ENCODE assay signal across 19 cellular contexts in the genomic region with DNA sequence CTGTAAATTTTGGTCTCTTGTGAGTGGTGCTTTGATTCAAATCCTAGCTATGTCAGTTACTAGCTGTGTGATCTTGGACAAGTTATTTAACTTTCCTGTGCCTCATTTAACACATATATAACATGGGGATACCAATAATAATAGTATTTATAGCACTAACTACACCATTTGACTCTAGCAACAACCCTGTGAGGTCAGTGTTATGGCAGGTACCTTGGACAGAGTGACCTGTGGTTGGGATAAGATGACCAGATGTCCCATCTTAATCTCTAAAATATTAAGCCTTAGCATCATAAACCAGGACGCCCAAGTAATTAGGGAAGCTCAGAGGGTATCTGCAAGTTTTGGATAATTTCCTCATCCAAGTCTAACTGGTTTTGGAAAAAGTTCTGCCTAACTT.
A peak's percentile ranks its signal among the peaks of the same experiment; 100 is the strongest.
DNase-seq lines count a peak whose midpoint lies in the region; ATAC-seq, FAIRE-seq and TF ChIP-seq lines count a peak whose summit lies in the region.
"Had no signal": no experiment of that assay in that cellular context is flagged by ENCODE, and none has a peak within 500 bp of the region (broad histone marks: within the 10 kb centered on the region; RNA-seq: fewer than 3 reads in every experiment).

No MANE protein-coding gene starts in this region.

- no peak overlapping the region for H3K4me2 ChIP-seq in A549
- no peak overlapping the region for H3K4me2 ChIP-seq in GM23338
- H3K4me2 ChIP-seq in HepG2 (ENCODE audit: low read depth, low read length): peak overlapping the region; percentile 72

- no peak overlapping the region for H3K4me3 Mint-ChIP-seq in GM23338
- no peak overlapping the region for H3K4me3 Mint-ChIP-seq in CD4-positive, alpha-beta T cell
- H3K4me3 Mint-ChIP-seq: CD8-positive, alpha-beta T cell had no signal

- no peak for TF ChIP-seq POLR2A in A549 (IDR thresholded peaks at IDR 0.05; ENCODE audit: low read length)
- TF ChIP-seq POLR2A in HepG2 (IDR thresholded peaks at IDR 0.05; ENCODE audit: insufficient read depth in 1 of 2, low read depth in 2 of 2, low read length in 2 of 2): no peak
- TF ChIP-seq POLR2A in Peyer's patch (IDR thresholded peaks at IDR 0.05): no peak
- TF ChIP-seq POLR2A in ovary (IDR thresholded peaks at IDR 0.05): no peak

- H3K9ac ChIP-seq in HepG2 (ENCODE audit: insufficient read depth, low read depth, low read length): no peak overlapping the region

- no peak overlapping the region for H2AFZ ChIP-seq in GM23338
- H2AFZ ChIP-seq in HepG2 (ENCODE audit: low read length): no peak overlapping the region

- TF ChIP-seq EP300 in A549 (IDR thresholded peaks at IDR 0.05) (no peak), Ishikawa (IDR thresholded peaks at IDR 0.05; ENCODE audit: borderline replicate concordance) (no peak), HepG2 (IDR thresholded peaks at IDR 0.05; ENCODE audit: low read depth in 2 of 2, low read length in 2 of 2) (no peak), HepG2 (CRISPR knock-in tag; IDR thresholded peaks at IDR 0.05; ENCODE audit: borderline replicate concordance) (no peak), ovary (IDR thresholded peaks at IDR 0.05) (no peak)

- no TSS peak for BruUV-seq in HepG2 (replicated peaks; lab: Mats Ljungman, UMichigan)

- H3K36me3 ChIP-seq in GM23338 (ENCODE audit: insufficient read depth) (no peaks in the 10 kb centered on the region), HepG2 (replicated peaks in 1 of 2; ENCODE audit: control insufficient read depth in 1 of 2, insufficient read depth in 2 of 2, low read length in 2 of 2) (no peaks in the 10 kb centered on the region), Peyer's patch (no peaks in the 10 kb centered on the region), ovary (no peaks in the 10 kb centered on the region)
- H3K36me3 ChIP-seq: HAP-1 had no signal

- CTCF ChIA-PET in A549 (lab: Yijun Ruan, JAX) (interaction anchor here (0.9 to 1.4 kb wide), 2 partner anchors 9 to 12 kb away, joined by 4 to 5 read pairs; no protein-coding TSS in a partner anchor), HepG2 (lab: Yijun Ruan, JAX; ENCODE audit: low intra/inter-chr PET ratio, low total read pairs) (no interaction called here)
- CTCF ChIA-PET in CD4-positive, alpha-beta T cell (lab: Charles Lee): no interaction called here

- intact Hi-C loops in HepG2 (cut with micrococcal nuclease; ENCODE audit: unreplicated experiment) (no loop called here), ovary (cut with DNase I) (no loop called here)
- intact Hi-C loops in CD4-positive, alpha-beta T cell (cut with DNase I, micrococcal nuclease): loop anchor here in 1 of 2 experiments (5.0 kb wide), 1 partner anchor 1242 kb away; no protein-coding TSS in a partner anchor

- no peak overlapping the region for H3K27ac Mint-ChIP-seq in GM23338
- H3K27ac Mint-ChIP-seq in CD4-positive, alpha-beta T cell: no peak overlapping the region
- H3K27ac Mint-ChIP-seq: CD8-positive, alpha-beta T cell had no signal

- DNase-seq in A549 (ENCODE audit: low read depth in 1 of 2, low spot score in 1 of 2) (no peak), GM23338 (ENCODE audit: low spot score) (no peak), HepG2 (ENCODE audit: low spot score) (no peak), Peyer's patch (no peak), ovary (no peak)
- DNase-seq in CD4-positive, alpha-beta T cell: no peak
- DNase-seq: 8988T; C1 segment of cervical spinal cord; CD8-positive, alpha-beta T cell; DMS 273 treated with DMSO at 0.1 percent for 48 hours; EL; GDM1; GOT3 had no signal

- in situ Hi-C loops in HepG2 (cut with HindIII; ENCODE audit: extremely low pct_ligation_motif_present, low pct_unique_long_range_greater_than_20kb): no loop called here

- H3K4me3 ChIP-seq in A549 (no peak overlapping the region), GM23338 (no peak overlapping the region), HepG2 (replicated peaks in 1 of 3; ENCODE audit: insufficient read depth in 1 of 3, low read depth in 2 of 3, low read length in 3 of 3) (peak overlapping the region in 2 of 3 experiments; percentile 20 to 25; a peak in 2 of 6 replicates), Peyer's patch (no peak overlapping the region), ovary (no peak overlapping the region)
- H3K4me3 ChIP-seq: GM12878, HAP-1 had no signal

- ATAC-seq in A549 (no peak), GM23338 (no peak), HepG2 (peak; percentile 59)
- ATAC-seq in CD4-positive, alpha-beta T cell (ENCODE audit: poor library complexity): no peak
- ATAC-seq: CD8-positive, alpha-beta T cell; GM12878 had no signal

- no peak for FAIRE-seq in A549 (lab: Jason Lieb, UNC)
- no peak for FAIRE-seq in HepG2 (lab: Jason Lieb, UNC)
- FAIRE-seq: D721Med, GM12878, GM19239, H54 had no signal

- H3K4me1 ChIP-seq in A549: no peaks in the 10 kb centered on the region
- no peaks in the 10 kb centered on the region for H3K4me1 ChIP-seq in GM23338 (ENCODE audit: insufficient read depth)
- H3K4me1 ChIP-seq in HepG2 (ENCODE audit: insufficient read depth, low read length): peaks cover 63% of the 10 kb centered on the region
- H3K4me1 ChIP-seq in Peyer's patch: no peaks in the 10 kb centered on the region
- no peaks in the 10 kb centered on the region for H3K4me1 ChIP-seq in ovary (ENCODE audit: insufficient read depth)
- H3K4me1 ChIP-seq: HAP-1 had no signal

- H3K27me3 Mint-ChIP-seq in GM23338 (ENCODE audit: insufficient read depth, low read depth, poor library complexity): peaks cover 5% of the 10 kb centered on the region
- no peaks in the 10 kb centered on the region for H3K27me3 Mint-ChIP-seq in CD4-positive, alpha-beta T cell

- TF ChIP-seq RAD21 in A549 (conservative IDR thresholded peaks at IDR 0.05 in 1 of 2, IDR thresholded peaks at IDR 0.05 in 1 of 2) (no peak), Ishikawa (IDR thresholded peaks at IDR 0.05; ENCODE audit: low read depth) (no peak), HepG2 (CRISPR knock-in tag; IDR thresholded peaks at IDR 0.05) (no peak)

- H3K79me2 ChIP-seq in GM23338 (replicated peaks; ENCODE audit: insufficient read depth): no peaks in the 10 kb centered on the region
- no peaks in the 10 kb centered on the region for H3K79me2 ChIP-seq in HepG2 (ENCODE audit: insufficient read depth, low read length)

- no peaks in the 10 kb centered on the region for H3K9me3 Mint-ChIP-seq in GM23338
- no peaks in the 10 kb centered on the region for H3K9me3 Mint-ChIP-seq in CD4-positive, alpha-beta T cell
- H3K9me3 Mint-ChIP-seq: CD8-positive, alpha-beta T cell had no signal

- POLR2A ChIA-PET in A549 (lab: Yijun Ruan, JAX): no interaction called here
- POLR2A ChIA-PET in HepG2 (lab: Yijun Ruan, JAX): no interaction called here
- POLR2A ChIA-PET in CD4-positive, alpha-beta T cell (lab: Charles Lee): interaction anchor here (0.6 kb wide), 1 partner anchor 43 kb away, joined by 3 read pairs; no protein-coding TSS in a partner anchor

- no peaks in the 10 kb centered on the region for H3K9me2 ChIP-seq in GM23338 (ENCODE audit: insufficient read depth)

- WGBS in A549 (ENCODE audit: missing lambda C conversion rate): 28% methylated on average over 1 of the region's 1 CpG
- 0% methylated on average over 1 of the region's 1 CpG for WGBS in HepG2 (ENCODE audit: low lambda C conversion rate)
- 59 to 66% (median 61%) methylated on average over 1 of the region's 1 CpG for WGBS in ovary, 3 donors

- H3K9me3 ChIP-seq in A549: no peaks in the 10 kb centered on the region
- H3K9me3 ChIP-seq in HepG2 (ENCODE audit: low read length): no peaks in the 10 kb centered on the region
- no peaks in the 10 kb centered on the region for H3K9me3 ChIP-seq in CD4-positive, alpha-beta T cell (ENCODE audit: control insufficient read depth, low read length)
- H3K9me3 ChIP-seq in Peyer's patch: no peaks in the 10 kb centered on the region
- H3K9me3 ChIP-seq in ovary: no peaks in the 10 kb centered on the region
- H3K9me3 ChIP-seq: HAP-1 had no signal

- H3K27ac ChIP-seq in A549 (no peak overlapping the region), GM23338 (ENCODE audit: low read depth) (no peak overlapping the region), HepG2 (ENCODE audit: extremely low read length, insufficient read depth, low read length) (peak overlapping the region; percentile 71), Peyer's patch (no peak overlapping the region), ovary (no peak overlapping the region)
- H3K27ac ChIP-seq in CD4-positive, alpha-beta T cell (ENCODE audit: low read depth, low read length): no peak overlapping the region

- H3K27me3 ChIP-seq in GM23338 (ENCODE audit: insufficient read depth): no peaks in the 10 kb centered on the region
- H3K27me3 ChIP-seq in HepG2 (ENCODE audit: control insufficient read depth in 1 of 2, insufficient read depth in 2 of 2, low read length in 2 of 2): no peaks in the 10 kb centered on the region
- H3K27me3 ChIP-seq in CD4-positive, alpha-beta T cell (ENCODE audit: control insufficient read depth, insufficient read depth, low read length): no peaks in the 10 kb centered on the region
- no peaks in the 10 kb centered on the region for H3K27me3 ChIP-seq in Peyer's patch
- H3K27me3 ChIP-seq in ovary: no peaks in the 10 kb centered on the region

- H3K36me3 Mint-ChIP-seq in GM23338 (ENCODE audit: low read depth): no peaks in the 10 kb centered on the region
- H3K36me3 Mint-ChIP-seq in CD4-positive, alpha-beta T cell (ENCODE audit: low read depth): no peaks in the 10 kb centered on the region
- H3K36me3 Mint-ChIP-seq: CD8-positive, alpha-beta T cell had no signal

- no peaks in the 10 kb centered on the region for H3F3A ChIP-seq in GM23338 (replicated peaks; ENCODE audit: low read depth)

- H3K4me1 Mint-ChIP-seq in GM23338: no peaks in the 10 kb centered on the region
- H3K4me1 Mint-ChIP-seq in CD4-positive, alpha-beta T cell (ENCODE audit: low read depth): no peaks in the 10 kb centered on the region

- no peaks in the 10 kb centered on the region for H4K20me1 ChIP-seq in GM23338 (replicated peaks; ENCODE audit: insufficient read depth)
- H4K20me1 ChIP-seq in HepG2 (ENCODE audit: insufficient read depth, low read length): no peaks in the 10 kb centered on the region

- TF ChIP-seq CTCF in A549 (IDR thresholded peaks at IDR 0.05) (no peak), GM23338 (conservative IDR thresholded peaks at IDR 0.05; ENCODE audit: low read depth in 2 of 2) (no peak), HepG2 (CRISPR knock-in tag; IDR thresholded peaks at IDR 0.05) (no peak), Peyer's patch (IDR thresholded peaks at IDR 0.05) (no peak), ovary (IDR thresholded peaks at IDR 0.05) (no peak)
- TF ChIP-seq CTCF in CD4-positive, alpha-beta T cell (IDR thresholded peaks at IDR 0.05): no peak

TF ChIP-seq in A549, 52 proteins besides CTCF, POLR2A, EP300 and RAD21 (continues in another document):
- no peak for TF ChIP-seq RARB (CRISPR knock-in tag; IDR thresholded peaks at IDR 0.05)

TF ChIP-seq in GM23338, 12 proteins besides CTCF, POLR2A, EP300 and RAD21 (continues in another document):
- no peak for TF ChIP-seq POLR2AphosphoS5 (IDR thresholded peaks at IDR 0.05; ENCODE audit: low read depth)

Comparison
In these comparisons a context has a peak if more than half of its experiments do, and no peak if none do; other contexts are left out.
1. H3K4me3 ChIP-seq: peak in HepG2 (2 of 3); none in A549 (single experiment), GM23338 (single experiment), Peyer's patch (0 of 4) and ovary (single experiment).